1 cellular context compared by ENCODE assay signal in the genomic region with DNA sequence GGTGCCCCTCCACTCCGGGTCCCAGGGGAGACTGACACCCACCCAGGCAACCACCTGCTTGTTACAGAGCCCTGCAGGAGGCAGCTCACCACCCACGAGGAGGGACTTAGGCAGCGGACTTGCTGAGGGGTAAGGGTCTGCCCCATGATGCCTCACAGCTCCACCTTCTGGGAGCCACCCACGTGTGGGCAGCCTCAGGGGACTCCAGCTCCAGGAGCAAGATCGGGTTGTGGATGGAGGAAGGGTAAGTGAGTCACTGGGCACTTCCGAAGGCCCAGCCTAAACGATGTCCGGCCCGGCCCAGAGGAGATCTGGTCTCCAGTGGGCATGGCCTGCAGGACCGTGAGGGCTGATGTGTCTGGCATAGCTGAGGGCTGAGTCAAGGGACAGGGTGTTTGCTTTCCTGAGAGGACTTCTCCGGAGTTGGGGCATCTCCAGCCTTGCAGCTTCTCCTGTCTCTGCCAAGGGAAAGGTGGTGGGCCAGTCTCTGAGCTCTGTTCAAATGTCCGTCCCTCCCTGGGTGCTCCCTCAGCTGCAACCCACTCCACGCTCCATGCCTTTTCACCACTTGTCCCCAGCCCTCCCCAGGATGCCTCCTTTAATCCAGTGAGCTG.
TF ChIP-seq lines count a peak whose summit lies in the region.

No MANE protein-coding gene starts in this region.

TF ChIP-seq in K562, 482 proteins besides CTCF, POLR2A, EP300 and RAD21:
- no peak for TF ChIP-seq PCBP2 (IDR thresholded peaks at IDR 0.05; ENCODE audit: low read depth, low read length, poor library complexity, severe bottlenecking)
- no peak for TF ChIP-seq TAF15 (IDR thresholded peaks at IDR 0.05; ENCODE audit: low read depth, low read length)
- no peak for TF ChIP-seq ZNF431 (CRISPR knock-in tag; IDR thresholded peaks at IDR 0.05)
- TF ChIP-seq PHB2 (IDR thresholded peaks at IDR 0.05; ENCODE audit: low read depth), result no peak
- TF ChIP-seq, protein P1, sequence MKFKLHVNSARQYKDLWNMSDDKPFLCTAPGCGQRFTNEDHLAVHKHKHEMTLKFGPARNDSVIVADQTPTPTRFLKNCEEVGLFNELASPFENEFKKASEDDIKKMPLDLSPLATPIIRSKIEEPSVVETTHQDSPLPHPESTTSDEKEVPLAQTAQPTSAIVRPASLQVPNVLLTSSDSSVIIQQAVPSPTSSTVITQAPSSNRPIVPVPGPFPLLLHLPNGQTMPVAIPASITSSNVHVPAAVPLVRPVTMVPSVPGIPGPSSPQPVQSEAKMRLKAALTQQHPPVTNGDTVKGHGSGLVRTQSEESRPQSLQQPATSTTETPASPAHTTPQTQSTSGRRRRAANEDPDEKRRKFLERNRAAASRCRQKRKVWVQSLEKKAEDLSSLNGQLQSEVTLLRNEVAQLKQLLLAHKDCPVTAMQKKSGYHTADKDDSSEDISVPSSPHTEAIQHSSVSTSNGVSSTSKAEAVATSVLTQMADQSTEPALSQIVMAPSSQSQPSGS (CRISPR knock-in tag; IDR thresholded peaks at IDR 0.05), result 0 out of 2 replicates have a peak, but pooled peaks have one; percentile 27
- TF ChIP-seq DIDO1 (tag; IDR thresholded peaks at IDR 0.05; ENCODE audit: low read depth), result no peak
- TF ChIP-seq RCOR1 (IDR thresholded peaks at IDR 0.05; ENCODE audit: borderline replicate concordance in 1 of 2, low read depth in 2 of 2, low read length in 2 of 2), result no peak
- no peak for TF ChIP-seq TSC22D4 (tag; IDR thresholded peaks at IDR 0.05)
- no peak; the same call in 1 of the 2 replicates for TF ChIP-seq ZBTB7A (IDR thresholded peaks at IDR 0.05; ENCODE audit: borderline replicate concordance, control insufficient read depth, low read depth, low read length)
- TF ChIP-seq, protein P2, sequence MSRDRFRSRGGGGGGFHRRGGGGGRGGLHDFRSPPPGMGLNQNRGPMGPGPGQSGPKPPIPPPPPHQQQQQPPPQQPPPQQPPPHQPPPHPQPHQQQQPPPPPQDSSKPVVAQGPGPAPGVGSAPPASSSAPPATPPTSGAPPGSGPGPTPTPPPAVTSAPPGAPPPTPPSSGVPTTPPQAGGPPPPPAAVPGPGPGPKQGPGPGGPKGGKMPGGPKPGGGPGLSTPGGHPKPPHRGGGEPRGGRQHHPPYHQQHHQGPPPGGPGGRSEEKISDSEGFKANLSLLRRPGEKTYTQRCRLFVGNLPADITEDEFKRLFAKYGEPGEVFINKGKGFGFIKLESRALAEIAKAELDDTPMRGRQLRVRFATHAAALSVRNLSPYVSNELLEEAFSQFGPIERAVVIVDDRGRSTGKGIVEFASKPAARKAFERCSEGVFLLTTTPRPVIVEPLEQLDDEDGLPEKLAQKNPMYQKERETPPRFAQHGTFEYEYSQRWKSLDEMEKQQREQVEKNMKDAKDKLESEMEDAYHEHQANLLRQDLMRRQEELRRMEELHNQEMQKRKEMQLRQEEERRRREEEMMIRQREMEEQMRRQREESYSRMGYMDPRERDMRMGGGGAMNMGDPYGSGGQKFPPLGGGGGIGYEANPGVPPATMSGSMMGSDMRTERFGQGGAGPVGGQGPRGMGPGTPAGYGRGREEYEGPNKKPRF (IDR thresholded peaks at IDR 0.05; ENCODE audit: low read depth, low read length), result no peak
- TF ChIP-seq ZNF282 (CRISPR knock-in tag; IDR thresholded peaks at IDR 0.05), result peak; percentile 39; the same call in 1 of the 2 replicates
